Comparison of ENCODE assay signal across 27 cellular contexts in genomic region chr20:6616421-6616820, GRCh38.
"Had no signal": no experiment of that assay in that cellular context is flagged by ENCODE, and none has a peak within 500 bp of the region (broad histone marks: within the 10 kb centered on the region; RNA-seq: fewer than 3 reads in every experiment).

No MANE protein-coding gene starts in this region.

- H3K4me1 ChIP-seq: stomach, suprapubic skin, testis, thyroid gland, tibial artery, tibial nerve, transverse colon, upper lobe of left lung, upper lobe of right lung, uterus, vagina had no signal

- H3K27ac ChIP-seq: stomach, suprapubic skin, testis, thoracic aorta, thyroid gland, tibial artery, tibial nerve, transverse colon, upper lobe of left lung, upper lobe of right lung, uterus, vagina had no signal

- FAIRE-seq: urothelium cell line had no signal

- ATAC-seq: stimulated activated effector memory CD8-positive, alpha-beta T cell treated with anti-CD3 and anti-CD28 coated beads, Interleukin-12 subunit alpha, Interleukin-12 subunit beta, amount 100 ng/mL, for 72 hours; stimulated activated memory B cell treated with anti-CD40 and anti-IgM and Interleukin-4, amounts not matched to agents 10 μg/mL and 1 μg/mL and 100 μg/mL, for 72 hours; stimulated activated naive B cell treated with anti-CD40 and anti-IgM and Interleukin-4, amounts not matched to agents 10 μg/mL and 1 μg/mL and 100 μg/mL, for 72 hours; stimulated activated naive CD8-positive, alpha-beta T cell treated with anti-CD3 and anti-CD28 coated beads, Interleukin-15, amount 100 ng/mL, for 72 hours; stimulated activated naive CD8-positive, alpha-beta T cell treated with anti-CD3 and anti-CD28 coated beads, Interleukin-15, Interleukin-2, amounts not matched to agents 100 U/mL and 50 U/mL, for 24 hours; upper lobe of right lung had no signal

- H3K4me3 ChIP-seq: stomach, suprapubic skin, testis, thoracic aorta, thyroid gland, tibial artery, tibial nerve, transverse colon, upper lobe of left lung, upper lobe of right lung, uterus, vagina had no signal

- H3K9me3 ChIP-seq: stomach, suprapubic skin, testis, thoracic aorta, thyroid gland, tibial artery, tibial nerve, transverse colon, upper lobe of left lung, upper lobe of right lung, uterus, vagina had no signal

- H3K36me3 ChIP-seq: stomach, suprapubic skin, thoracic aorta, thyroid gland, tibial artery, tibial nerve, transverse colon, upper lobe of left lung, upper lobe of right lung, uterus, vagina had no signal

- DNase-seq: stimulated activated CD4-positive, alpha-beta T cell treated with anti-CD3 and anti-CD28 coated beads, Interleukin-2, amount 100 ng/mL, for 48 hours; stimulated activated CD4-positive, alpha-beta T cell treated with anti-CD3 and anti-CD28 coated beads, Interleukin-4, amount 100 ng/mL, for 1 hour; stimulated activated CD4-positive, alpha-beta T cell treated with anti-CD3 and anti-CD28 coated beads, Interleukin-4, amount 100 ng/mL, for 24 hours; stimulated activated CD4-positive, alpha-beta T cell treated with anti-CD3 and anti-CD28 coated beads, Interleukin-4, amount 100 ng/mL, for 4 hours; stimulated activated CD8-positive, alpha-beta memory T cell treated with anti-CD3 and anti-CD28 coated beads, Interleukin-4, amount 100 ng/mL, for 48 hours; stimulated activated naive B cell treated with anti-CD40 and anti-IgM and Interleukin-4, amounts not matched to agents 10 μg/mL and 1 μg/mL and 100 μg/mL, for 72 hours; stimulated activated naive CD4-positive, alpha-beta T cell; stimulated activated naive CD4-positive, alpha-beta T cell treated with Interleukin-2 at 50 U/mL for 16 hours; stimulated activated naive CD8-positive, alpha-beta T cell treated with anti-CD3 and anti-CD28 coated beads, Interleukin-15, amount 100 ng/mL, for 72 hours; stimulated activated naive CD8-positive, alpha-beta T cell treated with anti-CD3 and anti-CD28 coated beads, Interleukin-15, Interleukin-2, amounts not matched to agents 100 U/mL and 50 U/mL, for 24 hours; stomach; substantia nigra; testis; thyroid gland; tibial artery; transverse colon; trophoblast cell; upper lobe of left lung; upper lobe of right lung; uterus had no signal

- H3K27me3 ChIP-seq: stomach, suprapubic skin, testis, thyroid gland, tibial artery, tibial nerve, transverse colon, upper lobe of left lung, upper lobe of right lung, uterus, vagina had no signal
